In the genomic region with DNA sequence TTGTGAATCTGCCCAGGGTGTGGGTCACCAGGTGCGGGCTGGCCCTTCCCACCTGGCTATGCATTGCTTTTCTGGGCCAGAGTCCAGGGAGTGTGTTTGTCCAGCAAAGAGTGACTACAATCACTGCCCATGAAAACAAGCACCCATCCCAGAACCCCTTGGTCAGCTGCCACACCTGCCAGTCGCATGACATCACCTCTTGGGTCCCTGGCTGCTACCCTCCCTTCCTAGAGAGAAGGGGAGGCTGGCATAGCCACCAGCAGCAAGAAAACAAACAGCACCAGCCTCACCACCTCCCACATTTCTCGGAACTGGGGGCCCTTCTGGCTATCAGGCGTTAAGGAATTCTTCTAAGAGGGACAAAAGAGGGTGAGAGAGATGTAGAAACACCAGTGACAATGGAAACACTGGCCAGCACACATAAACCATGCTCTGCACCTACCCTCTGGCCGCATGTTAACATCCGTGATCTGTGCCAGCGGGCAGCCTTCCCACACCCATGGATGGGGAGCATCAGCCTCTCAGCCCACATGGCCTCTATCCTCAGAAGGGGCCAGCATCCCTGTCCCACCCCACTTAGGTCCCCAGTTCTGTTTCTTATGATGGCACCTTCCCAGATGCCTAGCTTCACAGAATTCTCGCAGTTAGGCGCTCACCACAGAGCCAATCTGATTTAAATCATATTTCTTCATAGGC, we compare ENCODE assay signal across 11 cellular contexts.
DNase-seq lines count a peak whose midpoint lies in the region; ATAC-seq and TF ChIP-seq lines count a peak whose summit lies in the region.
"Had no signal": no experiment of that assay in that cellular context is flagged by ENCODE, and none has a peak within 500 bp of the region (broad histone marks: within the 10 kb centered on the region; RNA-seq: fewer than 3 reads in every experiment).

No MANE protein-coding gene starts in this region.

- peaks cover 3% of the 10 kb centered on the region for H3K4me1 ChIP-seq in RWPE2 (ENCODE audit: insufficient read depth, poor library complexity, severe bottlenecking)
- H3K4me1 ChIP-seq in transverse colon = no peaks in the 10 kb centered on the region
- H3K4me1 ChIP-seq in colonic mucosa = no peaks in the 10 kb centered on the region
- H3K4me1 ChIP-seq: A549 had no signal

- intact Hi-C loops in left colon (cut with DNase I, micrococcal nuclease) (no loop called here), transverse colon (cut with DNase I; ENCODE audit: low total_unique reads) (no loop called here), colonic mucosa (cut with DNase I) (no loop called here)

- no peaks in the 10 kb centered on the region for H3K27me3 ChIP-seq in RWPE2 (ENCODE audit: insufficient read depth, poor library complexity, severe bottlenecking)
- no peaks in the 10 kb centered on the region for H3K27me3 ChIP-seq in transverse colon
- H3K27me3 ChIP-seq in colonic mucosa = no peaks in the 10 kb centered on the region

- H3K9me3 ChIP-seq in RWPE2 (ENCODE audit: severe bottlenecking) (no peaks in the 10 kb centered on the region), transverse colon (no peaks in the 10 kb centered on the region), colonic mucosa (no peaks in the 10 kb centered on the region)

- no peak overlapping the region for H3K27ac ChIP-seq in RWPE2 (ENCODE audit: poor library complexity, severe bottlenecking)
- H3K27ac ChIP-seq in transverse colon = no peak overlapping the region
- no peak overlapping the region for H3K27ac ChIP-seq in colonic mucosa
- H3K27ac ChIP-seq: A549 had no signal

- TF ChIP-seq EP300 in transverse colon (IDR thresholded peaks at IDR 0.05; ENCODE audit: low read depth) = no peak

- ATAC-seq in RWPE2 (ENCODE audit: low read depth) = peak; percentile 61
- peak; percentile 80 for ATAC-seq in left colon
- no peak for ATAC-seq in GM21526 (IDR thresholded peaks at IDR 0.05; ENCODE audit: low FRiP score, unreplicated experiment)
- ATAC-seq: A549; effector memory CD8-positive, alpha-beta T cell had no signal

- no peak for TF ChIP-seq CTCF in RWPE2 (IDR thresholded peaks at IDR 0.05; ENCODE audit: poor library complexity, severe bottlenecking)
- no peak for TF ChIP-seq CTCF in transverse colon (IDR thresholded peaks at IDR 0.05)
- TF ChIP-seq CTCF in colonic mucosa (IDR thresholded peaks at IDR 0.05) = no peak

- DNase-seq in NCI-H146 (lab: John Stamatoyannopoulos, UW) (peak; percentile 51), NCI-H146 treated with DMSO at 0.1 percent for 48 hours (lab: John Stamatoyannopoulos, UW; ENCODE audit: unreplicated experiment) (no peak), RWPE2 (ENCODE audit: low spot score) (no peak), left colon (peak in 1 of 2 donors; percentile 15), transverse colon (peak; percentile 16), colonic mucosa (no peak), NCI-H128 (lab: John Stamatoyannopoulos, UW; ENCODE audit: unreplicated experiment) (no peak)
- DNase-seq: activated CD4-positive, alpha-beta T cell treated with anti-CD3 and anti-CD28 coated beads for 48 hours; effector memory CD8-positive, alpha-beta T cell had no signal

- WGBS in transverse colon (ENCODE audit: low coverage in 1 of 2), 2 donors = 68 to 90% methylated on average over 3 to 9 of the region's 9 CpGs

- no peak overlapping the region for H3K9ac ChIP-seq in colonic mucosa (ENCODE audit: low read depth in 2 of 2, low read length in 2 of 2)

- TF ChIP-seq POLR2A in transverse colon (IDR thresholded peaks at IDR 0.05) = no peak

- no peak overlapping the region for H3K4me3 ChIP-seq in RWPE2 (ENCODE audit: severe bottlenecking)
- no peak overlapping the region for H3K4me3 ChIP-seq in transverse colon
- no peak overlapping the region for H3K4me3 ChIP-seq in colonic mucosa
- H3K4me3 ChIP-seq: A549 had no signal

- no peaks in the 10 kb centered on the region for H3K36me3 ChIP-seq in RWPE2 (ENCODE audit: low read depth)
- H3K36me3 ChIP-seq in transverse colon = no peaks in the 10 kb centered on the region
- no peaks in the 10 kb centered on the region for H3K36me3 ChIP-seq in colonic mucosa

- in situ Hi-C loops in transverse colon (cut with MboI; ENCODE audit: low pct_ligation_motif_present in 1 of 4, low pct_unique_long_range_greater_than_20kb in 1 of 4, low sequenced_read_pairs in 3 of 4) = no loop called here

Comparison
In these comparisons a context has a peak if more than half of its experiments do, and no peak if none do; other contexts are left out.
1. DNase-seq: peak in NCI-H146 (single experiment) and transverse colon (single experiment); none in NCI-H146 treated with DMSO at 0.1 percent for 48 hours (single experiment), RWPE2 (single experiment), colonic mucosa (single experiment) and NCI-H128 (single experiment).